Comparison of ENCODE assay signal across 8 cellular contexts in genomic region chr12:56645717-56646446, GRCh38. TPM values are rescaled to one million over a fixed set of nuclear protein-coding genes. Genes with fewer than 3 reads are reported as not detected.
A peak's percentile ranks its signal among the peaks of the same experiment; 100 is the strongest.
DNase-seq lines count a peak whose midpoint lies in the region; ATAC-seq and TF ChIP-seq lines count a peak whose summit lies in the region.

ATP5F1B (minus strand) TSS chr12:56645984; CDS start chr12:56645963, 21 bp downstream.

- 1% methylated on average over 25 to 39 of the region's 39 CpGs for WGBS in tibial nerve, 2 donors

- ATAC-seq in HG02798 (IDR thresholded peaks at IDR 0.05; ENCODE audit: poor library complexity, unreplicated experiment), result peak; percentile 99

- TF ChIP-seq CTCF in GM12875 (IDR thresholded peaks at IDR 0.05; ENCODE audit: borderline replicate concordance, insufficient read depth, low read depth, low read length), result no peak
- no peak for TF ChIP-seq CTCF in cardiac muscle cell (IDR thresholded peaks at IDR 0.05; ENCODE audit: low read depth, low read length)
- TF ChIP-seq CTCF in parathyroid adenoma (IDR thresholded peaks at IDR 0.05), result no peak
- TF ChIP-seq CTCF in tibial nerve (IDR thresholded peaks at IDR 0.05), result peak in 2 of 5 experiments; percentile 39 to 63

- H2AFZ ChIP-seq in parathyroid adenoma, result peak within 1 kb of the TSS; percentile 85

- no peaks in the 10 kb centered on the region for H3K27me3 ChIP-seq in adipocyte (replicated peaks; ENCODE audit: control insufficient read depth, insufficient read depth, low read length)
- H3K27me3 ChIP-seq in cardiac muscle cell, result no peaks in the 10 kb centered on the region
- H3K27me3 ChIP-seq in parathyroid adenoma (ENCODE audit: control insufficient read depth, insufficient read depth, low read length), result no peaks in the 10 kb centered on the region
- no peaks in the 10 kb centered on the region for H3K27me3 ChIP-seq in tibial nerve

- H3K9ac ChIP-seq in adipocyte (ENCODE audit: low read length) (peak within 1 kb of the TSS; percentile 100), parathyroid adenoma (peak within 1 kb of the TSS; percentile 95)

- peak within 1 kb of the TSS; percentile 91 for H3K27ac ChIP-seq in cardiac muscle cell
- peak within 1 kb of the TSS; percentile 98 for H3K27ac ChIP-seq in parathyroid adenoma
- peak within 1 kb of the TSS; percentile 87 to 96 (median 93) for H3K27ac ChIP-seq in tibial nerve

- H3K4me2 ChIP-seq in parathyroid adenoma (ENCODE audit: low read length), result peak within 1 kb of the TSS; percentile 89

- H3K9me3 ChIP-seq in adipocyte (ENCODE audit: control insufficient read depth, low read length), result no peaks in the 10 kb centered on the region
- H3K9me3 ChIP-seq in cardiac muscle cell (ENCODE audit: low read depth), result no peaks in the 10 kb centered on the region
- no peaks in the 10 kb centered on the region for H3K9me3 ChIP-seq in parathyroid adenoma (ENCODE audit: control insufficient read depth, low read length)
- no peaks in the 10 kb centered on the region for H3K9me3 ChIP-seq in tibial nerve

- H3K36me3 ChIP-seq in adipocyte (ENCODE audit: control insufficient read depth, insufficient read depth, low read length, severe bottlenecking) (peaks cover 39% of the 10 kb centered on the region), cardiac muscle cell (peaks cover 37% of the 10 kb centered on the region), parathyroid adenoma (ENCODE audit: control insufficient read depth, insufficient read depth, low read length) (peaks cover 4% of the 10 kb centered on the region), tibial nerve (peaks cover 0 to 37% (median 28%) of the 10 kb centered on the region in 3 donors)

- H3K4me3 ChIP-seq in GM12875 (ENCODE audit: low read depth, low read length) (peak within 1 kb of the TSS; percentile 93), adipocyte (ENCODE audit: low read length) (peak within 1 kb of the TSS; percentile 100), cardiac muscle cell (peak within 1 kb of the TSS; percentile 90), parathyroid adenoma (ENCODE audit: low read depth, low read length) (peak within 1 kb of the TSS; percentile 100), tibial nerve (peak within 1 kb of the TSS; percentile 78 to 99 (median 97))

- H3K79me2 ChIP-seq in parathyroid adenoma, result peaks cover 34% of the 10 kb centered on the region

- TF ChIP-seq EP300 in tibial nerve (IDR thresholded peaks at IDR 0.05), result peak; percentile 50 to 99

- H3K4me1 ChIP-seq in adipocyte (ENCODE audit: control insufficient read depth, insufficient read depth, low read length), result peaks cover 26% of the 10 kb centered on the region
- H3K4me1 ChIP-seq in cardiac muscle cell (ENCODE audit: low read depth), result peaks cover 17% of the 10 kb centered on the region
- H3K4me1 ChIP-seq in parathyroid adenoma, result peaks cover 17% of the 10 kb centered on the region
- H3K4me1 ChIP-seq in tibial nerve, result peaks cover 0 to 43% (median 15%) of the 10 kb centered on the region in 4 donors

- peak; percentile 97 to 99 for TF ChIP-seq POLR2A in tibial nerve (IDR thresholded peaks at IDR 0.05)

- DNase-seq in NCI-H1436 (lab: John Stamatoyannopoulos, UW) (peak; percentile 96), T follicular helper cell (ENCODE audit: low read depth) (peak; percentile 85), adipocyte (ENCODE audit: low read depth) (peak; percentile 99), cardiac muscle cell (ENCODE audit: low read depth in 1 of 2, low spot score in 1 of 2) (peak; percentile 97 to 100), tibial nerve (ENCODE audit: low spot score in 2 of 2) (peak; percentile 90 to 97)

RNA-seq across cellular contexts. Expression of gene ATP5F1B, which starts in this region (rescaled TPM):
- total RNA-seq in cardiac muscle cell (1,322 and 1,661 TPM in 2 replicates), tibial nerve (100 to 1,000 TPM; 293 to 326 (median 296) TPM)
- polyA plus RNA-seq in cardiac muscle cell, result 3,161 and 3,964 TPM in 2 replicates

Comparison
In these comparisons a context has a peak if more than half of its experiments do, and no peak if none do; other contexts are left out.
1. Peak in every context shown above with its lines: DNase-seq, ATAC-seq, H3K4me3 ChIP-seq and H3K27ac ChIP-seq.